8 cellular contexts compared by ENCODE assay signal in the genomic region with DNA sequence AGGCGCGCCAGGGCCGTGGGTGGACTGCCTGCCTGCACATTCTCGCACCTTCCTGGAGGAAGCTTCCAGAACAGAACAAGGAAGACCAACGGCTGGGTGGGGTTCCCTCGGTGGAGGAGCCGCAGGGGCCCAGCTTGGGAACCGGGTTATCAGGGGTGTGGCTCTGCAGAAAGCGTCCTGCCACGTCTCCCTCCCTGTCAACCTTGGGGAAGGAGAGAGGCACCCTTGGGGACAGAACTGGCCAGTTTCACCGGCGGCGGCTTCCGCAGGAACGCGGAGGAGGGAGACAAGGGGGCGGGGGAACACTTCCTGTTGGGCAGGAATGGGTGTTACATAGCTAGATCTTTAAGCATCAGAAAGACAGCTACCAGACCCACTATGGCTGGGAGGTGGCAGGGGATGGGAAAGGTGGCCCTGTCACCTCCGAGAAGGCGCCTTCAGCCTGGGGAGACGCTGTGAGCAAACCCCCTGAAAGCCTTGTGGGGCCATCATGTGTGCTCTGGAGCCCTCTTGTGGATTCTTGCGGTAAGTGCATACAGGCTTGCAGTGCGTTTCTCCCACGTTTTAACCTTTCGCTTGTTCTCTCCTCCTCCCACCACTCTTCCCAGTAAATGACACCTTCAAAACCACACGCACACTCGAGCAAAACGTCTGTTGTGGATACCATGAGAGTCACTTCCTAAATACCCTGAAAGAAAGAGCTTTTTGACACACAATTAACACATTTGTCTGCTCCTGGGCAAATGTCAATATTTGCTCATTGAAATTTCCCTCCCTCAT.
DNase-seq lines count a peak whose midpoint lies in the region; ATAC-seq and TF ChIP-seq lines count a peak whose summit lies in the region.

No MANE protein-coding gene starts in this region.

- DNase-seq in GM10248 (ENCODE audit: extremely low spot score), result peak; percentile 83
- peak; percentile 90 for DNase-seq in NCI-H82 (lab: John Stamatoyannopoulos, UW)
- peak; percentile 41 to 45 for DNase-seq in activated CD8-positive, alpha-beta memory T cell treated with anti-CD3 and anti-CD28 coated beads for 1 hour (ENCODE audit: extremely low read depth in 1 of 2, low read depth in 1 of 2)
- peak; percentile 50 to 57 (median 54) for DNase-seq in effector memory CD4-positive, alpha-beta T cell
- DNase-seq in medulla oblongata (ENCODE audit: extremely low spot score), result peak; percentile 90
- peak; percentile 55 to 68 (median 65) for DNase-seq in stimulated activated CD4-positive, alpha-beta T cell treated with anti-CD3 and anti-CD28 coated beads, TNF-alpha, amount 100 ng/mL, for 48 hours (ENCODE audit: low read depth in 3 of 3)

- POLR2A ChIA-PET in GM10248 (lab: Yijun Ruan, JAX), result no interaction called here

- H3K9me3 ChIP-seq in effector memory CD4-positive, alpha-beta T cell (ENCODE audit: control insufficient read depth, low read length), result no peaks in the 10 kb centered on the region

- H3K27me3 ChIP-seq in effector memory CD4-positive, alpha-beta T cell (replicated peaks; ENCODE audit: control insufficient read depth, insufficient read depth, low read length, poor library complexity, severe bottlenecking), result no peaks in the 10 kb centered on the region

- CTCF ChIA-PET in GM10248 (lab: Yijun Ruan, JAX), result interaction anchor here (0.6 to 7.8 kb wide), 36 partner anchors 11 to 598 kb away, joined by 3 to 110 read pairs (median 4); a partner anchor contains a TSS

- H3K36me3 ChIP-seq in effector memory CD4-positive, alpha-beta T cell (ENCODE audit: control insufficient read depth, insufficient read depth, low read length), result no peaks in the 10 kb centered on the region

- TF ChIP-seq CTCF in GM10248 (IDR thresholded peaks at IDR 0.05; ENCODE audit: control extremely low read depth, extremely low read depth, low read depth, missing control alignments), result peak; percentile 86

- H3K4me3 ChIP-seq in effector memory CD4-positive, alpha-beta T cell (ENCODE audit: insufficient read depth, low read depth, low read length, poor library complexity, severe bottlenecking), result peak overlapping the region; percentile 57

- ATAC-seq in HG03565 (IDR thresholded peaks at IDR 0.05; ENCODE audit: unreplicated experiment) (peak; percentile 69), HG03196 (IDR thresholded peaks at IDR 0.05; ENCODE audit: unreplicated experiment) (no peak)

- peak overlapping the region; percentile 13 for H3K27ac ChIP-seq in effector memory CD4-positive, alpha-beta T cell (ENCODE audit: insufficient read depth, low read length, poor library complexity, severe bottlenecking)

- peaks cover 8% of the 10 kb centered on the region for H3K4me1 ChIP-seq in effector memory CD4-positive, alpha-beta T cell (ENCODE audit: control insufficient read depth, insufficient read depth, low read length, poor library complexity, severe bottlenecking)
